In the genomic region with DNA sequence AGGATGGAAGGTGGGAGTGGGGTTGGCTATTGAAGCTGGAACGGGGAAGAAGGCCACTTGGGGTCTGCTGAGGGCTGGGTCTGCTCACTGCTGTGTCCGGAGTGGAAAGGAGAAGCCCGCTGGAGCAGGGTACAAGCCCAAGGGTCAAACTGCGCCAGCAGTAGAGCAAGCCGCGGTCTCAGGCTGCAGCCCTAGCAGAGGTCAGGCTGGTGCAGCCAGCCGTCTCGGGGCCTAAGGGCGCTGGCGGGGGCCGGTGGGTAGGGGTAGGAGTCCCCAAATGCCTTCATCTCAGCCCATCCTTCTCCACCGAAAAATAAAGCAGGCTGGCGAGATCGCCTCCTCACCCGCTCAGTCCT, we compare ENCODE assay signal across 8 cellular contexts. TPM values are rescaled to one million over a fixed set of nuclear protein-coding genes. Genes with fewer than 3 reads are reported as not detected.
DNase-seq lines count a peak whose midpoint lies in the region; ATAC-seq and TF ChIP-seq lines count a peak whose summit lies in the region.

No MANE protein-coding gene starts in this region.

- H3K9me3 ChIP-seq in SJSA1 (replicated peaks), result no peaks in the 10 kb centered on the region
- no peaks in the 10 kb centered on the region for H3K9me3 ChIP-seq in ovary

- peaks cover 37% of the 10 kb centered on the region for H3K4me1 ChIP-seq in SJSA1 (replicated peaks)
- H3K4me1 ChIP-seq in ovary (ENCODE audit: insufficient read depth), result peaks cover 8% of the 10 kb centered on the region

- ATAC-seq in GM21717 (IDR thresholded peaks at IDR 0.05; ENCODE audit: unreplicated experiment), result peak; percentile 27

- DNase-seq in SJSA1 (ENCODE audit: low read depth in 1 of 2, low spot score in 2 of 2) (no peak), fibroblast of mammary gland (ENCODE audit: low read depth) (no peak), ovary (peak in 1 of 5 donors; percentile 32), SHP77 treated with DMSO at 0.1 percent for 48 hours (lab: John Stamatoyannopoulos, UW) (no peak), cortex of kidney (lab: John Stamatoyannopoulos, UW) (no peak), NCI-H526 (lab: John Stamatoyannopoulos, UW) (no peak)

- 27 to 42% (median 39%) methylated on average over 15 of the region's 15 CpGs for WGBS in ovary, 3 donors

- TF ChIP-seq CTCF in C4-2B (conservative IDR thresholded peaks at IDR 0.05) (no peak), fibroblast of mammary gland (conservative IDR thresholded peaks at IDR 0.05; ENCODE audit: control insufficient read depth, insufficient read depth, low read depth, low read length) (no peak), ovary (IDR thresholded peaks at IDR 0.05) (no peak)

- intact Hi-C loops in ovary (cut with DNase I), result loop anchor here in 1 of 4 donors (10.0 kb wide), 1 partner anchor 112 kb away; no protein-coding TSS in a partner anchor

- H3K36me3 ChIP-seq in SJSA1 (peaks cover 17% of the 10 kb centered on the region), ovary (no peaks in the 10 kb centered on the region)

- H3K27me3 ChIP-seq in SJSA1 (replicated peaks) (no peaks in the 10 kb centered on the region), ovary (no peaks in the 10 kb centered on the region)

- TF ChIP-seq EP300 in ovary (IDR thresholded peaks at IDR 0.05), result no peak

- H3K27ac ChIP-seq in C4-2B (peak overlapping the region; percentile 64; the same call in 1 of the 2 replicates), SJSA1 (peak overlapping the region; percentile 57), ovary (peak overlapping the region in 1 of 2 donors; percentile 82)

- peak overlapping the region; percentile 71 for H3K4me3 ChIP-seq in SJSA1
- H3K4me3 ChIP-seq in fibroblast of mammary gland (ENCODE audit: control insufficient read depth, low read depth, low read length), result peak overlapping the region; percentile 55
- H3K4me3 ChIP-seq in ovary, result peak overlapping the region; percentile 62

- TF ChIP-seq POLR2A in ovary (IDR thresholded peaks at IDR 0.05), result no peak

RNA-seq across cellular contexts. Expression of gene JDP2, which starts 0.7 kb away (rescaled TPM):
- 73.9 and 98.3 TPM in 2 replicates for total RNA-seq in SJSA1 (2014; rRNA removed; shearing (Covaris generic))
- 10 to 100 TPM; 19.0 to 89.9 (median 26.8) TPM for total RNA-seq in ovary
- 10 to 100 TPM; 16.2 to 22.5 TPM for polyA plus RNA-seq in ovary
